In genomic region chr10:93465806-93466675, GRCh38 we compare ENCODE assay signal across 9 cellular contexts. TPM values are rescaled to one million over a fixed set of nuclear protein-coding genes. Genes with fewer than 3 reads are reported as not detected.
DNase-seq lines count a peak whose midpoint lies in the region; ATAC-seq and TF ChIP-seq lines count a peak whose summit lies in the region.
"Had no signal": no experiment of that assay in that cellular context is flagged by ENCODE, and none has a peak within 500 bp of the region (broad histone marks: within the 10 kb centered on the region; RNA-seq: fewer than 3 reads in every experiment).

No MANE protein-coding gene starts in this region.

- H3K36me3 ChIP-seq in thoracic aorta = no peaks in the 10 kb centered on the region

- peaks cover 3% of the 10 kb centered on the region for H3K36me3 Mint-ChIP-seq in brain
- H3K36me3 Mint-ChIP-seq: activated naive CD8-positive, alpha-beta T cell had no signal

- ATAC-seq in thoracic aorta (ENCODE audit: insufficient number of reproducible peaks, low FRiP score, low read depth) = peak; percentile 77
- no peak for ATAC-seq in HG02798 (IDR thresholded peaks at IDR 0.05; ENCODE audit: poor library complexity, unreplicated experiment)

- H3K4me1 ChIP-seq in thoracic aorta (ENCODE audit: control insufficient read depth in 1 of 2, low read depth in 2 of 2) = peaks cover 66 to 90% of the 10 kb centered on the region in 2 donors

- peak; percentile 86 for DNase-seq in AG09309 (ENCODE audit: low read depth)
- peak; percentile 13 for DNase-seq in NCI-H1092 (lab: John Stamatoyannopoulos, UW)
- DNase-seq in kidney glomerular epithelial cell (lab: John Stamatoyannopoulos, UW) = peak; percentile 96
- peak; percentile 86 for DNase-seq in thoracic aorta (ENCODE audit: low spot score)
- no peak for DNase-seq in activated naive CD4-positive, alpha-beta T cell (lab: John Stamatoyannopoulos, UW)
- DNase-seq in cortex of kidney (lab: John Stamatoyannopoulos, UW) = no peak

- no peaks in the 10 kb centered on the region for H3K27me3 Mint-ChIP-seq in brain
- H3K27me3 Mint-ChIP-seq: activated naive CD8-positive, alpha-beta T cell had no signal

- H3K9me3 ChIP-seq in thoracic aorta = no peaks in the 10 kb centered on the region

- peak overlapping the region in 4 of 5 experiments; percentile 41 to 97 (median 72) for H3K27ac Mint-ChIP-seq in brain
- H3K27ac Mint-ChIP-seq: activated naive CD8-positive, alpha-beta T cell had no signal

- H3K4me1 Mint-ChIP-seq in brain = peaks cover 61% of the 10 kb centered on the region

- peak overlapping the region; percentile 89 to 92 for H3K27ac ChIP-seq in thoracic aorta

- H3K9me3 Mint-ChIP-seq in brain = peaks cover 0 to 8% (median 0%) of the 10 kb centered on the region in 5 experiments

- H3K27me3 ChIP-seq in thoracic aorta (replicated peaks; ENCODE audit: insufficient read depth) = no peaks in the 10 kb centered on the region

- H3K4me3 ChIP-seq in AG09309 (ENCODE audit: control insufficient read depth, low read depth, low read length) (no peak overlapping the region), thoracic aorta (peak overlapping the region; percentile 27)

- TF ChIP-seq CTCF in AG09309 (IDR thresholded peaks at IDR 0.05; ENCODE audit: control insufficient read depth, insufficient read depth, low read depth, low read length, missing control alignments) (no peak), brain (conservative IDR thresholded peaks at IDR 0.05) (no peak), thoracic aorta (IDR thresholded peaks at IDR 0.05) (no peak)

- H3K4me3 Mint-ChIP-seq in brain = peak overlapping the region in 1 of 5 experiments; percentile 27
- H3K4me3 Mint-ChIP-seq: activated naive CD8-positive, alpha-beta T cell had no signal

RNA-seq across cellular contexts. Expression of gene MYOF, which starts 16.1 kb away (rescaled TPM):
- polyA plus RNA-seq in brain (ENCODE audit: insufficient read depth, low read depth, low replicate concordance) = 8.0 TPM
- 100 to 1,000 TPM; 132 to 138 TPM for total RNA-seq in thoracic aorta

RNA-seq across cellular contexts. Expression of gene CEP55, which starts 30.4 kb away (rescaled TPM):
- 15.2 TPM for polyA plus RNA-seq in brain (ENCODE audit: insufficient read depth, low read depth, low replicate concordance)
- total RNA-seq in thoracic aorta = 1 to 10 TPM in 1 of 2 donors, not detected in 1; 5.1 TPM

Comparison
In these comparisons a context has a peak if more than half of its experiments do, and no peak if none do; other contexts are left out.
1. DNase-seq: peak in AG09309 (single experiment), NCI-H1092 (single experiment), kidney glomerular epithelial cell (single experiment) and thoracic aorta (single experiment); none in activated naive CD4-positive, alpha-beta T cell (0 of 4) and cortex of kidney (single experiment).